In the genomic region with DNA sequence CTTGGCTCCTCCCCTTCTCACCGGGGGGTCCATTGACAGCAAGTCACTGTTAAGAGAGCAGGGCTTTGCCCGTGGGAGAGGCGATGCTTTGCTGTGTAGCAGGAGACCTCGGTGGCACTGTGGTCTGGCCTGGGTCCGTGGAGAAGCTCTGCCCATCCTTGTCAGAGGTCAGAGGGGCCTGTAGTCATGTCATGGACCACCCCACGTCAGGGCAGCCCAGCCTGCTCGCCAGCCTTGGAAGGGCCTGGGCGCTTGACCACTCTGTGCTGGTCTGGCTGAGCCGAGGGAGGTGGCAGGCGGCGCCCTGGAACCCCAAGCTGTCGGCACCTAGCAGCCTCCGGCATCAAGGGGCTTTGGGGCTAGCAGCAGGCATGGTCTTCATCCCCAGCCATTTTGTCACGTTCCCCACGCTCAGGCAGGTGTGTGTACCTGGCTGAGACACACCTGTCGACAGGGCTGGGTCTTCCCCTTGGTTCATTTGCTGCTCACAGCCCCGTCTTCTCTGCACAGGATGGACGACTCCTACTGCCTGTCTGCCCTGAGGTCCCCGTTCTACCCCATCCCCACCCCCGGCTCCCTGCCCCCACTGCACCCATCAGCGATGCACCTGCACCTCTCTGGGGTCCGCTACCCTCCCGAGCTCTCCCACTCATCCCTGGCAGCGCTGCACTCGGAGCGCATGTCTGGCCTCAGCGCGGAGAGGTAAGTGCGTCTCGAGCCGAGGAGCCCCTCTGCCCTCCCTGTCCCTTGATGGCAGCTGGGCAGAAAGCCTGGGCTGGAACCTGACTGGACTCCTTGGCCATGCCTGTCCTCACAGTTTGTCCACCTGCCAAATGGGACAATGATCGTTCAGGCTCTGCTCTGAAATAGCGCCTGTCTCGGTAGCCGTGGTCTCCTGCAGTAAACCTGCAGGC, we compare ENCODE assay signal across 1 cellular context.
A peak's percentile ranks its signal among the peaks of the same experiment; 100 is the strongest.
TF ChIP-seq lines count a peak whose summit lies in the region.

No MANE protein-coding gene starts in this region.

TF ChIP-seq in HepG2, 621 proteins besides CTCF, POLR2A, EP300 and RAD21:
- TF ChIP-seq ZNF629 (CRISPR knock-in tag; conservative IDR thresholded peaks at IDR 0.05) = peak; percentile 49
- TF ChIP-seq ZNF782 (CRISPR knock-in tag; IDR thresholded peaks at IDR 0.05; ENCODE audit: borderline replicate concordance) = 0 out of 2 replicates have a peak, but pooled peaks have one; percentile 39
- TF ChIP-seq ZNF543 (CRISPR knock-in tag; IDR thresholded peaks at IDR 0.05) = no peak
- TF ChIP-seq RBM22 (optimal IDR thresholded peaks at IDR 0.05; ENCODE audit: low read length) = peak; percentile 78
- no peak for TF ChIP-seq PBX2 (CRISPR knock-in tag; IDR thresholded peaks at IDR 0.05)
